ENCODE assay signal across 20 cellular contexts in genomic region chr5:180599590-180599914, GRCh38. TPM values are rescaled to one million over a fixed set of nuclear protein-coding genes. Genes with fewer than 3 reads are reported as not detected.
"Had no signal": no experiment of that assay in that cellular context is flagged by ENCODE, and none has a peak within 500 bp of the region (broad histone marks: within the 10 kb centered on the region; RNA-seq: fewer than 3 reads in every experiment).

No MANE protein-coding gene starts in this region.

- H3K9me3 Mint-ChIP-seq: activated naive CD4-positive, alpha-beta T cell treated with anti-CD3 and anti-CD28 coated beads for 36 hours; activated T-cell treated with anti-CD3 and anti-CD28 coated beads, Interleukin-2, amount 50 U/mL, for 4 hours; neural crest cell had no signal

- ATAC-seq: activated T-cell treated with anti-CD3 and anti-CD28 coated beads, Interleukin-2, amount 50 U/mL, for 4 hours; right lobe of liver; upper lobe of right lung had no signal

- H3K4me3 Mint-ChIP-seq: activated naive CD4-positive, alpha-beta T cell treated with anti-CD3 and anti-CD28 coated beads for 36 hours; activated T-cell treated with anti-CD3 and anti-CD28 coated beads, Interleukin-2, amount 50 U/mL, for 4 hours; neural crest cell had no signal

- DNase-seq: activated CD4-positive, alpha-beta T cell treated with anti-CD3 and anti-CD28 coated beads, Interleukin-2, amount 50 U/mL, for 4 hours; activated T-cell treated with anti-CD3 and anti-CD28 coated beads, Interleukin-2, amount 50 U/mL, for 4 hours; cerebellar nuclear complex; effector CD4-positive, alpha-beta T cell; kidney glomerular epithelial cell; left ventricle myocardium inferior; mammary epithelial cell; right lobe of liver; stimulated activated CD4-positive, alpha-beta T cell treated with anti-CD3 and anti-CD28 coated beads, Interleukin-4, amount 100 ng/mL, for 1 hour; WERI-Rb-1 had no signal

- H3K27ac Mint-ChIP-seq: activated naive CD4-positive, alpha-beta T cell treated with anti-CD3 and anti-CD28 coated beads for 36 hours had no signal

RNA-seq across cellular contexts. Expression of gene SCGB3A1, which starts 8.3 kb away (rescaled TPM):
- total RNA-seq: activated naive CD4-positive, alpha-beta T cell treated with anti-CD3 and anti-CD28 coated beads for 36 hours; astrocyte; frontal cortex; left ventricle myocardium inferior; mammary epithelial cell; myocyte; neural crest cell; omental fat pad; pulmonary artery endothelial cell; smooth muscle cell; T-helper 2 cell treated with Interferon-gamma antibody and Interleukin-4, amounts not matched to agents 100 ng/mL and 5 ng/mL, for 36 hours had no signal

RNA-seq across cellular contexts. Expression of gene FLT4, which starts 49.8 kb away (rescaled TPM):
- total RNA-seq: mammary epithelial cell, smooth muscle cell had no signal
